20 cellular contexts compared by ENCODE assay signal in the genomic region with DNA sequence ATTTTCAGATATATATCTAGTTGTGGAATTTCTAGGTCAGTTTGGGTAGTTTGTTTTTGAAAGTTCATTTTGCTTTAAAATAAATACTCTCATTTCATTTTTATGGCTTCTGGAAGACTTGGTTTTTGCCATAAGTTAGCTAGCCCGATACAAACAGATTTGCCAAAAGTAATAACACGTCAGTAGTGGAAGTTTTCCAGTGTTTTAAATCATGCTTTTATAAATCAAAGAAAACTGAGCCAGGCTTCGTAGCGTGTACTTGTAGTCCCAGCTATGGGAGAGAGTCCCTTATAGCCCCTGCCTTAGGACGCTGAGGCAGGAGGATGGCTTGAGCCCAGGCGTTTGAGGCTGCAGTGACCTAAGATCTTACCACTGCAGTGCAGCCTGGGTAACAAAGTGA. TPM values are rescaled to one million over a fixed set of nuclear protein-coding genes. Genes with fewer than 3 reads are reported as not detected.
A peak's percentile ranks its signal among the peaks of the same experiment; 100 is the strongest.
DNase-seq lines count a peak whose midpoint lies in the region; ATAC-seq and TF ChIP-seq lines count a peak whose summit lies in the region.
"Had no signal": no experiment of that assay in that cellular context is flagged by ENCODE, and none has a peak within 500 bp of the region (broad histone marks: within the 10 kb centered on the region; RNA-seq: fewer than 3 reads in every experiment).

No MANE protein-coding gene starts in this region.

- ATAC-seq in naive thymus-derived CD4-positive, alpha-beta T cell, result no peak
- no peak for ATAC-seq in HG03521 (IDR thresholded peaks at IDR 0.05; ENCODE audit: unreplicated experiment)
- ATAC-seq: right lobe of liver had no signal

- POLR2A ChIA-PET in naive thymus-derived CD4-positive, alpha-beta T cell (lab: Charles Lee), result interaction anchor here (1.0 kb wide), 1 partner anchor 22 kb away, joined by 3 read pairs; a partner anchor contains a TSS

- peaks cover 58% of the 10 kb centered on the region in 2 donors for H3K36me3 ChIP-seq in ascending aorta
- H3K36me3 ChIP-seq in naive thymus-derived CD4-positive, alpha-beta T cell (ENCODE audit: control insufficient read depth in 2 of 3, insufficient read depth in 3 of 3, low read length in 3 of 3), result peaks cover 6 to 72% (median 10%) of the 10 kb centered on the region in 3 experiments

- H3K4me1 ChIP-seq in ascending aorta, result peaks cover 3 to 4% of the 10 kb centered on the region in 2 donors
- H3K4me1 ChIP-seq in naive thymus-derived CD4-positive, alpha-beta T cell (ENCODE audit: control insufficient read depth in 2 of 2, insufficient read depth in 2 of 2, low read length in 2 of 2), result no peaks in the 10 kb centered on the region
- H3K4me1 ChIP-seq: right lobe of liver had no signal

- H3K27ac ChIP-seq in ascending aorta, result peak overlapping the region; percentile 33 to 51
- H3K27ac ChIP-seq in naive thymus-derived CD4-positive, alpha-beta T cell (ENCODE audit: low read depth, low read length), result no peak overlapping the region
- H3K27ac ChIP-seq: right lobe of liver, SJSA1, thyroid gland had no signal

- CTCF ChIA-PET in naive thymus-derived CD4-positive, alpha-beta T cell (lab: Charles Lee), result interaction anchor here (0.5 to 1.1 kb wide), 3 partner anchors 18 to 292 kb away, joined by 3 to 4 read pairs (median 4); a partner anchor contains a TSS

- DNase-seq in GM04503 (ENCODE audit: low read depth), result peak; percentile 32
- no peak for DNase-seq in ascending aorta (ENCODE audit: low spot score in 2 of 2)
- peak; percentile 86 for DNase-seq in fibroblast of villous mesenchyme (ENCODE audit: low read depth)
- peak; percentile 72 for DNase-seq in stromal cell of bone marrow (ENCODE audit: low read depth)
- no peak for DNase-seq in DMS 273 treated with DMSO at 0.1 percent for 48 hours (lab: John Stamatoyannopoulos, UW)
- DNase-seq in naive thymus-derived CD4-positive, alpha-beta T cell, result no peak
- DNase-seq in NCI-H524 (lab: John Stamatoyannopoulos, UW), result no peak
- DNase-seq: activated B cell treated with CpG ODN at 0.5 μM for 24 hours; activated CD4-positive, alpha-beta T cell treated with anti-CD3 and anti-CD28 coated beads, Interleukin-2, amount 50 U/mL, for 48 hours; activated naive CD4-positive, alpha-beta T cell treated with anti-CD3 and anti-CD28 coated beads, Interleukin-2, amount 10 ng/mL, durations not matched to agents 7 days and 5 days; CD4-positive, CD25-positive, alpha-beta regulatory T cell; DMS53; hippocampal formation; NCI-H187 treated with DMSO at 0.1 percent for 48 hours; NCI-H82; right lobe of liver; thyroid gland had no signal

- TF ChIP-seq CTCF in ascending aorta (IDR thresholded peaks at IDR 0.05) (no peak), fibroblast of villous mesenchyme (IDR thresholded peaks at IDR 0.05; ENCODE audit: insufficient read depth, low read depth, low read length) (no peak)

- no peaks in the 10 kb centered on the region for H3K27me3 Mint-ChIP-seq in naive thymus-derived CD4-positive, alpha-beta T cell
- H3K27me3 Mint-ChIP-seq: activated B cell treated with CpG ODN at 0.5 μM for 24 hours; activated naive CD4-positive, alpha-beta T cell treated with anti-CD3 and anti-CD28 coated beads, Interleukin-2, amount 10 ng/mL, durations not matched to agents 7 days and 5 days; CD4-positive, CD25-positive, alpha-beta regulatory T cell had no signal

- peaks cover 8 to 22% (median 19%) of the 10 kb centered on the region in 7 donors for H3K4me1 Mint-ChIP-seq in naive thymus-derived CD4-positive, alpha-beta T cell

- H3K4me3 ChIP-seq in ascending aorta (no peak overlapping the region), fibroblast of villous mesenchyme (ENCODE audit: low read depth, low read length) (no peak overlapping the region)
- no peak overlapping the region for H3K4me3 ChIP-seq in naive thymus-derived CD4-positive, alpha-beta T cell (ENCODE audit: low read length)
- H3K4me3 ChIP-seq: lung, right lobe of liver, SJSA1, thyroid gland had no signal

- no peaks in the 10 kb centered on the region for H3K27me3 ChIP-seq in ascending aorta
- no peaks in the 10 kb centered on the region for H3K27me3 ChIP-seq in naive thymus-derived CD4-positive, alpha-beta T cell (ENCODE audit: control insufficient read depth in 2 of 2, insufficient read depth in 2 of 2, low read length in 2 of 2)
- H3K27me3 ChIP-seq: right lobe of liver, SJSA1, thyroid gland had no signal

- peak overlapping the region in 3 of 9 donors; percentile 1 to 32 (median 19) for H3K27ac Mint-ChIP-seq in naive thymus-derived CD4-positive, alpha-beta T cell
- H3K27ac Mint-ChIP-seq: activated B cell treated with CpG ODN at 0.5 μM for 24 hours; activated naive CD4-positive, alpha-beta T cell treated with anti-CD3 and anti-CD28 coated beads, Interleukin-2, amount 10 ng/mL, durations not matched to agents 7 days and 5 days had no signal

- no peaks in the 10 kb centered on the region for H3K9me3 Mint-ChIP-seq in naive thymus-derived CD4-positive, alpha-beta T cell
- H3K9me3 Mint-ChIP-seq: activated B cell treated with CpG ODN at 0.5 μM for 24 hours; activated naive CD4-positive, alpha-beta T cell treated with anti-CD3 and anti-CD28 coated beads, Interleukin-2, amount 10 ng/mL, durations not matched to agents 7 days and 5 days had no signal

- no peaks in the 10 kb centered on the region for H3K9me3 ChIP-seq in ascending aorta
- no peaks in the 10 kb centered on the region for H3K9me3 ChIP-seq in naive thymus-derived CD4-positive, alpha-beta T cell (ENCODE audit: control insufficient read depth in 2 of 3, low read length in 3 of 3)
- H3K9me3 ChIP-seq: right lobe of liver, SJSA1, thyroid gland had no signal

- intact Hi-C loops in ascending aorta (cut with DNase I), result no loop called here
- intact Hi-C loops in naive thymus-derived CD4-positive, alpha-beta T cell (cut with micrococcal nuclease), result no loop called here

- no peak overlapping the region for H3K4me3 Mint-ChIP-seq in naive thymus-derived CD4-positive, alpha-beta T cell
- H3K4me3 Mint-ChIP-seq: activated B cell treated with CpG ODN at 0.5 μM for 24 hours; activated naive CD4-positive, alpha-beta T cell treated with anti-CD3 and anti-CD28 coated beads, Interleukin-2, amount 10 ng/mL, durations not matched to agents 7 days and 5 days; CD4-positive, CD25-positive, alpha-beta regulatory T cell had no signal

- H3K36me3 Mint-ChIP-seq in naive thymus-derived CD4-positive, alpha-beta T cell, result peaks cover 5 to 28% (median 22%) of the 10 kb centered on the region in 5 donors

RNA-seq across cellular contexts. Expression of a gene that starts 21.7 kb away (rescaled TPM):
- total RNA-seq in ascending aorta (43.9 TPM), fibroblast of villous mesenchyme (39.3 and 47.9 TPM in 2 replicates)
- 10 to 100 TPM; 22.2 to 40.0 (median 27.8) TPM for total RNA-seq in naive thymus-derived CD4-positive, alpha-beta T cell
- polyA plus RNA-seq in naive thymus-derived CD4-positive, alpha-beta T cell, result 1 to 10 TPM; 2.2 to 7.3 TPM

RNA-seq across cellular contexts. Expression of a gene that starts 35.2 kb away (rescaled TPM):
- total RNA-seq in ascending aorta (256 TPM), fibroblast of villous mesenchyme (230 and 285 TPM in 2 replicates)
- 100 to 1,000 TPM; 383 to 586 (median 525) TPM for total RNA-seq in naive thymus-derived CD4-positive, alpha-beta T cell
- polyA plus RNA-seq in naive thymus-derived CD4-positive, alpha-beta T cell, result 100 to 1,000 TPM; 338 to 419 TPM

RNA-seq across cellular contexts. Expression of a gene that starts 40.3 kb away (rescaled TPM):
- 61.8 TPM for total RNA-seq in ascending aorta
- 24.8 and 28.5 TPM in 2 replicates for total RNA-seq in fibroblast of villous mesenchyme
- 10 to 100 TPM; 18.9 to 26.2 (median 20.4) TPM for total RNA-seq in naive thymus-derived CD4-positive, alpha-beta T cell
- 10 to 100 TPM; 14.3 to 18.5 TPM for polyA plus RNA-seq in naive thymus-derived CD4-positive, alpha-beta T cell

Comparison
In these comparisons a context has a peak if more than half of its experiments do, and no peak if none do; other contexts are left out.
1. DNase-seq: peak in GM04503 (single experiment), fibroblast of villous mesenchyme (single experiment) and stromal cell of bone marrow (single experiment); none in ascending aorta (0 of 2), DMS 273 treated with DMSO at 0.1 percent for 48 hours (single experiment), naive thymus-derived CD4-positive, alpha-beta T cell (0 of 9) and NCI-H524 (0 of 2).